In the genomic region with DNA sequence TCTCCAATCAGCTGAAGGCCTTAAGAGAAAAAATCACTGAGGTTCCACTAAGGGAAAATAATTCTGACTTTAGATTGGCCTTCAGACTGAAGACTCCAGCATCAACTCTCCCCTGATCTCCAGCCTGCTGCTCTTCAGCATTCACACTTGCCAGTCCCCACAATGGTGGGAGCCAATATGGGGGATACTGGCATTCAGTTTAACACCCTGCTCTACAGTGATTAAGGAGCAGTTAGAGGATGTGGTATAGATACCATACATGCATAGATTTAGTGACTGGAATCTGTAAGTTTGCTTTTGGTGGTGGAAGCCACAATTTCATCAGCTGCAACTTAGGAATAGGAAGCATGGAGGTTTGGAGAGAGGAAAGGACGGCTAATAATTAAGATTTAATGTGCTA, we compare ENCODE assay signal across 9 cellular contexts.
"Had no signal": no experiment of that assay in that cellular context is flagged by ENCODE, and none has a peak within 500 bp of the region (broad histone marks: within the 10 kb centered on the region; RNA-seq: fewer than 3 reads in every experiment).

No MANE protein-coding gene starts in this region.

- H2AFZ ChIP-seq: GM23248 had no signal

- ATAC-seq: HCT116, K562 had no signal

- FAIRE-seq: K562 had no signal

- DNase-seq: GM23248, H7, HFFc6, IMR-90, KG1 had no signal

- H3K9ac ChIP-seq: GM23248 had no signal

- H3K4me1 ChIP-seq: HAP-1 had no signal

- H3K9me3 ChIP-seq: HAP-1 had no signal

- H3K36me3 ChIP-seq: HAP-1 had no signal

- H3K27ac ChIP-seq: GM23248, HL-60 had no signal

- H3K4me3 ChIP-seq: GM23248, HAP-1, K562 had no signal
